ENCODE assay signal across 1 cellular context in the genomic region with DNA sequence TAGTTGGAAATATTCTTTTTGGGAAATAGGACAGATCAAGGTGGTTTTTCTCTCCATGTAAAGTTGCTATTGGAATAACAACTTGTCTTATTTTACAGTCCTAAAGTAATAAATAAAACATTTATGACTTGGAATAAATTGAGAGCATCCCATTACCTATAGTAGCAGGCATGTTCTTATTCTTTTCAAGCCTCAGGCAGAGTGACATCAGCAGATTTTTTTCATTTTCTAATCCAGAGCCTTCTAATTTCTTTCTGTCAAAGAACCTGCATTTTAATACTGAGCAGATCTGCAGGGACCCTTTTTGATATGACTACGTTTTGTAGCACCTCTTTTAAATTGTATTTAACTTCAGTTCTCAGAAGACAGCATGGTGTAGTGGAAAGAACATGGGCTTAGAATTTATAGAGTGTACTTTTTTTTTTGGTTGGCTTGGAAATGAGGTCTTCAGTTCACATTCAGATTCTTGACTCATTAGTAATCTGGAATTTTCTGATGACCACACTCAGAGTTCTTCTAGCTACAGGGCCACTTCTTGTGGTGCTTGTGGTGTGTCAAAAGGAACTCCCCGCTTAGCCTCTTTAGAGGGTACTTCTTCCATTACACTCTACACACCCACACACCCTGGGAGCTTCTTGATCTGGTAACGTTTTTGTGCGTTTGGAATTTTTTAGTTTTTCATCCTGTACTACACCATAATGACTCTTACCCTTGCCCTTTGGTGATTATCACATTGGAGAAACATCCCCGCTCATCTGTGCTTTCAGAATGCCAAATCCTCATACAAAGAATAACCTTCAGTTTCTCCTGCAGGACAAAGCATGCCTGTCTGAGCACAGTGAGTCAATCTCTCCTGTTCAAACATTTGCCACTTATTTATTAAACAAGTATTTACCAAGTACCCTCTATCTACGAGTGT.
TF ChIP-seq lines count a peak whose summit lies in the region.

No MANE protein-coding gene starts in this region.

TF ChIP-seq in HCT116, 20 proteins besides CTCF, POLR2A, EP300 and RAD21 (continued from another document):
- TF ChIP-seq, protein P1, sequence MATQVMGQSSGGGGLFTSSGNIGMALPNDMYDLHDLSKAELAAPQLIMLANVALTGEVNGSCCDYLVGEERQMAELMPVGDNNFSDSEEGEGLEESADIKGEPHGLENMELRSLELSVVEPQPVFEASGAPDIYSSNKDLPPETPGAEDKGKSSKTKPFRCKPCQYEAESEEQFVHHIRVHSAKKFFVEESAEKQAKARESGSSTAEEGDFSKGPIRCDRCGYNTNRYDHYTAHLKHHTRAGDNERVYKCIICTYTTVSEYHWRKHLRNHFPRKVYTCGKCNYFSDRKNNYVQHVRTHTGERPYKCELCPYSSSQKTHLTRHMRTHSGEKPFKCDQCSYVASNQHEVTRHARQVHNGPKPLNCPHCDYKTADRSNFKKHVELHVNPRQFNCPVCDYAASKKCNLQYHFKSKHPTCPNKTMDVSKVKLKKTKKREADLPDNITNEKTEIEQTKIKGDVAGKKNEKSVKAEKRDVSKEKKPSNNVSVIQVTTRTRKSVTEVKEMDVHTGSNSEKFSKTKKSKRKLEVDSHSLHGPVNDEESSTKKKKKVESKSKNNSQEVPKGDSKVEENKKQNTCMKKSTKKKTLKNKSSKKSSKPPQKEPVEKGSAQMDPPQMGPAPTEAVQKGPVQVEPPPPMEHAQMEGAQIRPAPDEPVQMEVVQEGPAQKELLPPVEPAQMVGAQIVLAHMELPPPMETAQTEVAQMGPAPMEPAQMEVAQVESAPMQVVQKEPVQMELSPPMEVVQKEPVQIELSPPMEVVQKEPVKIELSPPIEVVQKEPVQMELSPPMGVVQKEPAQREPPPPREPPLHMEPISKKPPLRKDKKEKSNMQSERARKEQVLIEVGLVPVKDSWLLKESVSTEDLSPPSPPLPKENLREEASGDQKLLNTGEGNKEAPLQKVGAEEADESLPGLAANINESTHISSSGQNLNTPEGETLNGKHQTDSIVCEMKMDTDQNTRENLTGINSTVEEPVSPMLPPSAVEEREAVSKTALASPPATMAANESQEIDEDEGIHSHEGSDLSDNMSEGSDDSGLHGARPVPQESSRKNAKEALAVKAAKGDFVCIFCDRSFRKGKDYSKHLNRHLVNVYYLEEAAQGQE (IDR thresholded peaks at IDR 0.05; ENCODE audit: low read depth), result no peak
- TF ChIP-seq YY1 (IDR thresholded peaks at IDR 0.05; ENCODE audit: extremely low read depth, insufficient replicate concordance, low read depth, low read length) (no peak), SRF (IDR thresholded peaks at IDR 0.05; ENCODE audit: low read depth) (no peak), FOSL1 (IDR thresholded peaks at IDR 0.05; ENCODE audit: low read depth) (no peak), SIN3A (IDR thresholded peaks at IDR 0.05; ENCODE audit: low read depth) (no peak), CEBPB (IDR thresholded peaks at IDR 0.05; ENCODE audit: low read depth) (no peak), JUND (IDR thresholded peaks at IDR 0.05) (no peak), ZFX (IDR thresholded peaks at IDR 0.05) (no peak)
- TF ChIP-seq, protein P2, sequence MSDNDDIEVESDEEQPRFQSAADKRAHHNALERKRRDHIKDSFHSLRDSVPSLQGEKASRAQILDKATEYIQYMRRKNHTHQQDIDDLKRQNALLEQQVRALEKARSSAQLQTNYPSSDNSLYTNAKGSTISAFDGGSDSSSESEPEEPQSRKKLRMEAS (IDR thresholded peaks at IDR 0.05), result no peak
- TF ChIP-seq, protein P3, sequence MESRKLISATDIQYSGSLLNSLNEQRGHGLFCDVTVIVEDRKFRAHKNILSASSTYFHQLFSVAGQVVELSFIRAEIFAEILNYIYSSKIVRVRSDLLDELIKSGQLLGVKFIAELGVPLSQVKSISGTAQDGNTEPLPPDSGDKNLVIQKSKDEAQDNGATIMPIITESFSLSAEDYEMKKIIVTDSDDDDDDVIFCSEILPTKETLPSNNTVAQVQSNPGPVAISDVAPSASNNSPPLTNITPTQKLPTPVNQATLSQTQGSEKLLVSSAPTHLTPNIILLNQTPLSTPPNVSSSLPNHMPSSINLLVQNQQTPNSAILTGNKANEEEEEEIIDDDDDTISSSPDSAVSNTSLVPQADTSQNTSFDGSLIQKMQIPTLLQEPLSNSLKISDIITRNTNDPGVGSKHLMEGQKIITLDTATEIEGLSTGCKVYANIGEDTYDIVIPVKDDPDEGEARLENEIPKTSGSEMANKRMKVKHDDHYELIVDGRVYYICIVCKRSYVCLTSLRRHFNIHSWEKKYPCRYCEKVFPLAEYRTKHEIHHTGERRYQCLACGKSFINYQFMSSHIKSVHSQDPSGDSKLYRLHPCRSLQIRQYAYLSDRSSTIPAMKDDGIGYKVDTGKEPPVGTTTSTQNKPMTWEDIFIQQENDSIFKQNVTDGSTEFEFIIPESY (IDR thresholded peaks at IDR 0.05; ENCODE audit: extremely low read depth, insufficient replicate concordance, low read length), result no peak
